In genomic region chr2:37561615-37562569, GRCh38 we compare ENCODE assay signal across 8 cellular contexts.
DNase-seq lines count a peak whose midpoint lies in the region; FAIRE-seq and TF ChIP-seq lines count a peak whose summit lies in the region.

No MANE protein-coding gene starts in this region.

- H3F3A ChIP-seq in GM23248 (ENCODE audit: insufficient read depth), result peaks cover 61% of the 10 kb centered on the region

- H4K5ac ChIP-seq in mesendoderm (ENCODE audit: low read length), result no peak overlapping the region

- H3K4me1 Mint-ChIP-seq in activated naive CD8-positive, alpha-beta T cell (ENCODE audit: low read depth), result peaks cover 26% of the 10 kb centered on the region

- H3K27ac Mint-ChIP-seq in activated naive CD8-positive, alpha-beta T cell, result peak overlapping the region; percentile 46

- H4K8ac ChIP-seq in mesendoderm (ENCODE audit: low read depth, low read length), result peak overlapping the region; percentile 83

- H3K9me3 Mint-ChIP-seq in activated naive CD8-positive, alpha-beta T cell (ENCODE audit: low read depth), result no peaks in the 10 kb centered on the region

- no peak overlapping the region for H2AFZ ChIP-seq in GM23248

- no peak overlapping the region for H3K4ac ChIP-seq in mesendoderm (ENCODE audit: low read depth, low read length)

- in situ Hi-C loops in GM23248 (cut with MboI), result no loop called here

- no peak for DNase-seq in GM12891 (ENCODE audit: insufficient read length, low spot score)
- DNase-seq in GM23248, result peak; percentile 91
- peak; percentile 98 for DNase-seq in LHCN-M2 (ENCODE audit: low read depth)
- DNase-seq in mesendoderm, result peak; percentile 96
- DNase-seq in HuH-7 (ENCODE audit: low spot score), result no peak
- DNase-seq in cerebellar cortex (ENCODE audit: low spot score), result no peak
- DNase-seq in NCI-H146 (lab: John Stamatoyannopoulos, UW), result no peak

- H3K36me3 ChIP-seq in GM23248 (ENCODE audit: low read depth), result no peaks in the 10 kb centered on the region
- H3K36me3 ChIP-seq in mesendoderm (ENCODE audit: control insufficient read depth, insufficient read depth, low read length), result no peaks in the 10 kb centered on the region

- H3K4me3 ChIP-seq in GM23248 (no peak overlapping the region), mesendoderm (ENCODE audit: low read length) (no peak overlapping the region)

- no peak overlapping the region for H3K23ac ChIP-seq in mesendoderm (ENCODE audit: low read length)

- H2BK5ac ChIP-seq in mesendoderm (ENCODE audit: low read length), result peak overlapping the region; percentile 24

- H2BK120ac ChIP-seq in mesendoderm (ENCODE audit: low read depth, low read length), result no peak overlapping the region

- peak overlapping the region; percentile 19; the same call in 1 of the 2 replicates for H3K9ac ChIP-seq in GM23248
- H3K9ac ChIP-seq in mesendoderm (ENCODE audit: low read length), result no peak overlapping the region

- H3K4me3 Mint-ChIP-seq in activated naive CD8-positive, alpha-beta T cell, result no peak overlapping the region

- no peak overlapping the region for H2AK5ac ChIP-seq in mesendoderm (ENCODE audit: low read length)

- H3K36me3 Mint-ChIP-seq in activated naive CD8-positive, alpha-beta T cell, result no peaks in the 10 kb centered on the region

- H3K79me1 ChIP-seq in mesendoderm (ENCODE audit: low read length), result no peaks in the 10 kb centered on the region

- no peaks in the 10 kb centered on the region for H3K9me2 ChIP-seq in GM23248 (ENCODE audit: insufficient read depth)

- H3K79me2 ChIP-seq in GM23248 (ENCODE audit: insufficient read depth), result no peaks in the 10 kb centered on the region
- H3K79me2 ChIP-seq in mesendoderm (ENCODE audit: control insufficient read depth, insufficient read depth, low read length), result no peaks in the 10 kb centered on the region

- H2BK15ac ChIP-seq in mesendoderm (replicated peaks; ENCODE audit: low read depth), result peak overlapping the region; percentile 2

- H3K27me3 ChIP-seq in GM23248 (replicated peaks; ENCODE audit: insufficient read depth), result no peaks in the 10 kb centered on the region
- H3K27me3 ChIP-seq in mesendoderm (ENCODE audit: insufficient read depth, low read length, poor library complexity), result no peaks in the 10 kb centered on the region

- H3K56ac ChIP-seq in mesendoderm (ENCODE audit: low read length), result no peak overlapping the region

- WGBS in GM23248 (ENCODE audit: low coverage in 1 of 2, low lambda C conversion rate in 2 of 2, missing lambda C conversion rate in 2 of 2), 2 experiments, result 10 to 13% methylated on average over 5 of the region's 5 CpGs
- WGBS in mesendoderm (ENCODE audit: extremely low coverage, insufficient coverage, low lambda C conversion rate), result no CpG with 5 or more reads among the region's 5 CpGs

- no peaks in the 10 kb centered on the region for H3K27me3 Mint-ChIP-seq in activated naive CD8-positive, alpha-beta T cell

- TF ChIP-seq POLR2A in GM12891 (IDR thresholded peaks at IDR 0.05; ENCODE audit: low read depth, low read length), result no peak

- H3K4me2 ChIP-seq in GM23248 (ENCODE audit: unreplicated experiment) (peak overlapping the region; percentile 58), mesendoderm (ENCODE audit: low read length) (no peak overlapping the region)

- H4K20me1 ChIP-seq in GM23248 (ENCODE audit: insufficient read depth), result no peaks in the 10 kb centered on the region

- no peaks in the 10 kb centered on the region for H3K9me3 ChIP-seq in GM23248 (ENCODE audit: low read depth)

- H3K4me1 ChIP-seq in GM23248 (ENCODE audit: insufficient read depth) (peaks cover 60% of the 10 kb centered on the region), mesendoderm (ENCODE audit: control insufficient read depth, low read depth, low read length) (no peaks in the 10 kb centered on the region)

- FAIRE-seq in GM12891 (lab: Jason Lieb, UNC), result peak; percentile 68

- H3K27ac ChIP-seq in GM23248 (peak overlapping the region; percentile 75), mesendoderm (ENCODE audit: low read depth, low read length) (peak overlapping the region; percentile 59)

- no peak overlapping the region for H3K18ac ChIP-seq in mesendoderm (ENCODE audit: low read length)

TF ChIP-seq in GM12891, 5 proteins besides CTCF, POLR2A, EP300 and RAD21:
- TF ChIP-seq TAF1 (IDR thresholded peaks at IDR 0.05; ENCODE audit: low read depth, low read length) (no peak), PAX5 (IDR thresholded peaks at IDR 0.05; ENCODE audit: insufficient read depth, low read length, severe bottlenecking) (no peak), SPI1 (IDR thresholded peaks at IDR 0.05; ENCODE audit: low read depth, low read length) (no peak), POLR2AphosphoS5 (IDR thresholded peaks at IDR 0.05; ENCODE audit: low read depth, low read length) (no peak), POU2F2 (IDR thresholded peaks at IDR 0.05; ENCODE audit: low read depth, low read length) (peak; percentile 69; the same call in 1 of the 2 replicates)

Comparison
In these comparisons a context has a peak if more than half of its experiments do, and no peak if none do; other contexts are left out.
1. DNase-seq: peak in GM23248 (single experiment), LHCN-M2 (single experiment) and mesendoderm (single experiment); none in GM12891 (single experiment), HuH-7 (single experiment), cerebellar cortex (single experiment) and NCI-H146 (single experiment).